Comparison of ENCODE assay signal across 10 cellular contexts in the genomic region with DNA sequence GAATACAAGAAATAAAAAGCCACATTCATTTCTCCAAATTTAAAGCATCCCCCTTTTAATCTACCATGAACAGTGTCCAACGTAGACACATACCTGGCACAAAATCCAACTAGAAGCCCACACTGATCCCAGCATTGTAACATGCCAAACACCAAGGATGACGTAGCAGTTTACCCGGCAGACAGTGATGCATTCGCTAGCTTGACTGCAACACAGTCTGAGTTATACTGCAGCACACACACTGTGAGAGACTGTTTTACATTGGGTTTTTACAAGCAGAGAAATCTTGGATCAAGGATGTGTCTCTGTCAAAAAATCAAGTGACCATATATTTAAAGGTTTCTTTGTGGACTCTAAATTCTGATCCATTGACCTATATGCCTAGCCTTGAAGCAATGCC.
DNase-seq lines count a peak whose midpoint lies in the region; ATAC-seq and TF ChIP-seq lines count a peak whose summit lies in the region.
"Had no signal": no experiment of that assay in that cellular context is flagged by ENCODE, and none has a peak within 500 bp of the region (broad histone marks: within the 10 kb centered on the region; RNA-seq: fewer than 3 reads in every experiment).

No MANE protein-coding gene starts in this region.

- H2AK9ac ChIP-seq in IMR-90 (replicated peaks; ENCODE audit: low read depth, low read length, poor library complexity) = no peak overlapping the region

- H2AK5ac ChIP-seq in IMR-90 (ENCODE audit: low read depth, low read length) = no peak overlapping the region

- H4K8ac ChIP-seq in IMR-90 (ENCODE audit: low read depth in 2 of 2, low read length in 2 of 2) = no peak overlapping the region

- H3K4me1 ChIP-seq in IMR-90 (ENCODE audit: control insufficient read depth, insufficient read depth, low read length) (peaks cover 5% of the 10 kb centered on the region), heart left ventricle (peaks cover 3 to 34% (median 19%) of the 10 kb centered on the region in 12 donors), prostate gland (replicated peaks) (peaks cover 7% of the 10 kb centered on the region)

- intact Hi-C loops in IMR-90 (cut with micrococcal nuclease) = no loop called here
- intact Hi-C loops in heart left ventricle (cut with DNase I) = loop anchor here in 2 of 10 donors (1.0 to 10.0 kb wide), 2 partner anchors 18 to 54 kb away; no protein-coding TSS in a partner anchor
- intact Hi-C loops in prostate gland (cut with DNase I) = loop anchor here (5.0 kb wide), 1 partner anchor 56 kb away; no protein-coding TSS in a partner anchor

- H3K4me3 ChIP-seq in IMR-90 (ENCODE audit: insufficient read depth, low read depth, low read length) (no peak overlapping the region), astrocyte of the cerebellum (ENCODE audit: low read depth, low read length) (no peak overlapping the region), heart left ventricle (peak overlapping the region in 5 of 12 donors; percentile 5 to 24 (median 19)), prostate gland (no peak overlapping the region)
- H3K4me3 ChIP-seq: ovary had no signal

- H3K27ac ChIP-seq in IMR-90 (ENCODE audit: insufficient read depth, low read length) (no peak overlapping the region), heart left ventricle (peak overlapping the region in 5 of 12 donors; percentile 3 to 58 (median 50)), prostate gland (peak overlapping the region; percentile 58 to 75)

- H3K9me3 ChIP-seq in IMR-90 (ENCODE audit: control insufficient read depth, insufficient read depth, low read length) (no peaks in the 10 kb centered on the region), heart left ventricle (no peaks in the 10 kb centered on the region), prostate gland (no peaks in the 10 kb centered on the region)
- H3K9me3 ChIP-seq: ovary had no signal

- H3K27me3 ChIP-seq in IMR-90 (ENCODE audit: control insufficient read depth, insufficient read depth, low read length) (no peaks in the 10 kb centered on the region), heart left ventricle (no peaks in the 10 kb centered on the region), prostate gland (replicated peaks; ENCODE audit: insufficient read depth) (no peaks in the 10 kb centered on the region)
- H3K27me3 ChIP-seq: ovary had no signal

- TF ChIP-seq POLR2A in IMR-90 (IDR thresholded peaks at IDR 0.05; ENCODE audit: low read depth, low read length) (no peak), heart left ventricle (IDR thresholded peaks at IDR 0.05) (no peak), prostate gland (IDR thresholded peaks at IDR 0.05) (no peak)

- TF ChIP-seq CTCF in IMR-90 (conservative IDR thresholded peaks at IDR 0.05; ENCODE audit: low read depth, low read length) (no peak), astrocyte of the cerebellum (IDR thresholded peaks at IDR 0.05; ENCODE audit: low read depth, low read length, missing control alignments) (no peak), heart left ventricle (IDR thresholded peaks at IDR 0.05) (no peak), prostate gland (IDR thresholded peaks at IDR 0.05) (no peak)

- H3K36me3 ChIP-seq in IMR-90 (ENCODE audit: control insufficient read depth, insufficient read depth, low read length) (no peaks in the 10 kb centered on the region), heart left ventricle (peaks cover 0 to 10% (median 0%) of the 10 kb centered on the region in 9 donors), prostate gland (no peaks in the 10 kb centered on the region)
- H3K36me3 ChIP-seq: ovary had no signal

- H2BK120ac ChIP-seq in IMR-90 (ENCODE audit: low read depth, low read length) = no peak overlapping the region

- ATAC-seq in IMR-90 (ENCODE audit: low read depth) (no peak), heart left ventricle (peak; percentile 35 to 86 (median 82))

- H3K9me1 ChIP-seq in IMR-90 (ENCODE audit: insufficient read depth, low read length) = peaks cover 3% of the 10 kb centered on the region

- H3K9ac ChIP-seq in IMR-90 (ENCODE audit: low read depth, low read length) = no peak overlapping the region

- H3K4me1 Mint-ChIP-seq in activated CD4-positive, alpha-beta memory T cell treated with anti-CD3 and anti-CD28 coated beads, Interleukin-2, amount 10 ng/mL, durations not matched to agents 7 days and 5 days = peaks cover 7% of the 10 kb centered on the region

- CTCF ChIA-PET in IMR-90 (lab: Yijun Ruan, JAX) = interaction anchor here (0.5 kb wide), 1 partner anchor 1928 kb away, joined by 3 read pairs; no protein-coding TSS in a partner anchor
- CTCF ChIA-PET in activated CD4-positive, alpha-beta memory T cell treated with anti-CD3 and anti-CD28 coated beads, Interleukin-2, amount 10 ng/mL, durations not matched to agents 7 days and 5 days (lab: Charles Lee) = no interaction called here

- peaks cover 2% of the 10 kb centered on the region for H3K36me3 Mint-ChIP-seq in activated CD4-positive, alpha-beta memory T cell treated with anti-CD3 and anti-CD28 coated beads, Interleukin-2, amount 10 ng/mL, durations not matched to agents 7 days and 5 days (ENCODE audit: low read depth)

- no TSS peak for BruUV-seq in IMR-90 (replicated peaks; lab: Mats Ljungman, UMichigan)

- no peaks in the 10 kb centered on the region for H3K27me3 Mint-ChIP-seq in activated CD4-positive, alpha-beta memory T cell treated with anti-CD3 and anti-CD28 coated beads, Interleukin-2, amount 10 ng/mL, durations not matched to agents 7 days and 5 days

- in situ Hi-C loops in IMR-90 (cut with MboI; ENCODE audit: low sequenced_read_pairs) = no loop called here
- in situ Hi-C loops in astrocyte of the cerebellum (cut with HindIII; ENCODE audit: low sequenced_read_pairs) = no loop called here

- no peak overlapping the region for H3K4ac ChIP-seq in IMR-90 (ENCODE audit: low read depth, low read length)

- H3K9me3 Mint-ChIP-seq in activated CD4-positive, alpha-beta memory T cell treated with anti-CD3 and anti-CD28 coated beads, Interleukin-2, amount 10 ng/mL, durations not matched to agents 7 days and 5 days = no peaks in the 10 kb centered on the region

- H4K91ac ChIP-seq in IMR-90 (ENCODE audit: insufficient read depth, low read depth, low read length) = no peak overlapping the region

- H4K20me1 ChIP-seq in IMR-90 (ENCODE audit: insufficient read depth, low read length) = 0 out of 2 replicates have a peak, but pooled peaks cover 2% of the 10 kb centered on the region

- no peak for TF ChIP-seq RAD21 in IMR-90 (IDR thresholded peaks at IDR 0.05; ENCODE audit: low read length)

- H2BK5ac ChIP-seq in IMR-90 (ENCODE audit: low read depth, low read length, poor library complexity, severe bottlenecking) = no peak overlapping the region

- no CpG with 5 or more reads among the region's 4 CpGs for WGBS in IMR-90 (ENCODE audit: extremely low coverage in 2 of 2, insufficient read length in 1 of 2), 2 experiments
- 47 to 62% (median 59%) methylated on average over 4 of the region's 4 CpGs for WGBS in heart left ventricle, 4 donors
- 31% methylated on average over 4 of the region's 4 CpGs for WGBS in prostate gland

- H3K27ac Mint-ChIP-seq in activated CD4-positive, alpha-beta memory T cell treated with anti-CD3 and anti-CD28 coated beads, Interleukin-2, amount 10 ng/mL, durations not matched to agents 7 days and 5 days = no peak overlapping the region

- H3K4me3 Mint-ChIP-seq in activated CD4-positive, alpha-beta memory T cell treated with anti-CD3 and anti-CD28 coated beads, Interleukin-2, amount 10 ng/mL, durations not matched to agents 7 days and 5 days = no peak overlapping the region

- H3K56ac ChIP-seq in IMR-90 (ENCODE audit: extremely low read depth, insufficient read depth, low read length) = no peak overlapping the region

- H2BK20ac ChIP-seq in IMR-90 (ENCODE audit: low read depth, low read length) = no peak overlapping the region

- no peak overlapping the region for H3K4me2 ChIP-seq in IMR-90 (ENCODE audit: low read depth, low read length)

- H3K23ac ChIP-seq in IMR-90 (ENCODE audit: low read depth, low read length) = no peak overlapping the region

- no peak overlapping the region for H3K14ac ChIP-seq in IMR-90 (replicated peaks; ENCODE audit: low read depth, low read length)

- no peak overlapping the region for H2BK15ac ChIP-seq in IMR-90 (ENCODE audit: low read depth, low read length)

- H2AFZ ChIP-seq in IMR-90 (replicated peaks; ENCODE audit: low read length, poor library complexity) = no peak overlapping the region

- no peak overlapping the region for H3K18ac ChIP-seq in IMR-90 (ENCODE audit: low read depth, low read length)

- peaks cover 0 to 27% of the 10 kb centered on the region in 2 experiments; a peak in 3 of 4 replicates for H3K79me1 ChIP-seq in IMR-90 (ENCODE audit: low read depth in 1 of 2, low read length in 2 of 2)

- DNase-seq in IMR-90 = peak; percentile 17
- DNase-seq in astrocyte of the cerebellum (ENCODE audit: low read depth) = peak; percentile 18
- no peak for DNase-seq in heart left ventricle
- peak; percentile 17 for DNase-seq in prostate gland (ENCODE audit: low spot score)
- DNase-seq in activated CD4-positive, alpha-beta memory T cell treated with anti-CD3 and anti-CD28 coated beads, Interleukin-2, amount 10 ng/mL, durations not matched to agents 7 days and 5 days = no peak
- DNase-seq in cortex of kidney (lab: John Stamatoyannopoulos, UW) = no peak
- no peak for DNase-seq in stimulated activated CD8-positive, alpha-beta memory T cell treated with anti-CD3 and anti-CD28 coated beads, Interleukin-4, amount 100 ng/mL, for 48 hours
- DNase-seq: NCI-H446, T-helper 1 cell had no signal

- H4K5ac ChIP-seq in IMR-90 (ENCODE audit: low read depth, low read length) = no peak overlapping the region

- dilution Hi-C loops in IMR-90 (cut with HindIII; ENCODE audit: low sequenced_read_pairs, unreplicated experiment) = no loop called here

- POLR2A ChIA-PET in IMR-90 (lab: Charles Lee; ENCODE audit: unreplicated experiment) = no interaction called here
- POLR2A ChIA-PET in activated CD4-positive, alpha-beta memory T cell treated with anti-CD3 and anti-CD28 coated beads, Interleukin-2, amount 10 ng/mL, durations not matched to agents 7 days and 5 days (lab: Charles Lee) = interaction anchor here (0.5 to 1.2 kb wide), 2 partner anchors 12 to 51 kb away, joined by 3 to 5 read pairs; no protein-coding TSS in a partner anchor

TF ChIP-seq in IMR-90, 13 proteins besides CTCF, POLR2A, EP300 and RAD21 (continues in another document):
- no peak for TF ChIP-seq MAFK (IDR thresholded peaks at IDR 0.05; ENCODE audit: low read depth, low read length)
- no peak for TF ChIP-seq FOS (IDR thresholded peaks at IDR 0.05; ENCODE audit: low read depth, low read length)
- no peak for TF ChIP-seq CEBPB (IDR thresholded peaks at IDR 0.05; ENCODE audit: low read depth, low read length)
- no peak for TF ChIP-seq MAZ (IDR thresholded peaks at IDR 0.05; ENCODE audit: borderline replicate concordance, low read depth, low read length)
- TF ChIP-seq NFE2L2 (IDR thresholded peaks at IDR 0.05; ENCODE audit: low read depth, low read length) = 0 out of 2 replicates have a peak, but pooled peaks have one; percentile 9
- TF ChIP-seq BHLHE40 (IDR thresholded peaks at IDR 0.05; ENCODE audit: low read depth, low read length) = no peak

Comparison
In these comparisons a context has a peak if more than half of its experiments do, and no peak if none do; other contexts are left out.
1. DNase-seq: peak in IMR-90 (single experiment), astrocyte of the cerebellum (single experiment) and prostate gland (single experiment); none in heart left ventricle (0 of 5), activated CD4-positive, alpha-beta memory T cell treated with anti-CD3 and anti-CD28 coated beads, Interleukin-2, amount 10 ng/mL, durations not matched to agents 7 days and 5 days (single experiment), cortex of kidney (single experiment) and stimulated activated CD8-positive, alpha-beta memory T cell treated with anti-CD3 and anti-CD28 coated beads, Interleukin-4, amount 100 ng/mL, for 48 hours (single experiment).